Comparison of ENCODE assay signal across 20 cellular contexts in the genomic region with DNA sequence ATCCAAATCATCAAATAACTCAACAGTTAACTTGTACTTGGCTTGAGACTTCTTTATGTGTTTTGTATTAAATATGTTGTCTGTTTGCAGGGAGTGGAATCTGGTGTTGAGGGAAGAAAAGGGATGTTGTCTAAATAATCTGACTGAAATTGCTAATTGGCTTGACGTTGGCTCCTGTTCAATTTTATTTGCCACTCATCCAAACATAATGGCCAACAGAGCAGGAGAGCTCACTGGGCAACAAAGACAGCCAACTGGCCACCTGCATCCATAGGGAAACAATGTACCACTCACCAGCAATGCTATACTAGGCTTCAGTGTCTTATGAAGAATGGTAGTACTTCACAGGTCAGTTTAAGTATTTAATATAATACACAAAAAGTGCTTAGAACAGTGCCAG.
DNase-seq lines count a peak whose midpoint lies in the region; ATAC-seq and TF ChIP-seq lines count a peak whose summit lies in the region.
"Had no signal": no experiment of that assay in that cellular context is flagged by ENCODE, and none has a peak within 500 bp of the region (broad histone marks: within the 10 kb centered on the region; RNA-seq: fewer than 3 reads in every experiment).

No MANE protein-coding gene starts in this region.

- peaks cover 6% of the 10 kb centered on the region for H3K9me3 Mint-ChIP-seq in glutamatergic neuron (ENCODE audit: unreplicated experiment)
- H3K9me3 Mint-ChIP-seq: GM23338 had no signal

- no peak for ATAC-seq in GM19463 (IDR thresholded peaks at IDR 0.05; ENCODE audit: unreplicated experiment)
- ATAC-seq: A549, GM23338, HCT116, PC-3 had no signal

- peak; percentile 12 for DNase-seq in NCI-H345 (lab: John Stamatoyannopoulos, UW)
- no peak for DNase-seq in NCI-H345 treated with DMSO at 0.1 percent for 48 hours (lab: John Stamatoyannopoulos, UW; ENCODE audit: unreplicated experiment)
- DNase-seq in NCI-H774 (lab: John Stamatoyannopoulos, UW) = peak; percentile 11
- DNase-seq in glutamatergic neuron = no peak
- DNase-seq: Calu3; CD4-positive, alpha-beta memory T cell; NCI-H1105; NCI-H1694 treated with DMSO at 0.1 percent for 48 hours; NCI-H82; PC-3; RPMI8226; SHP77 treated with DMSO at 0.1 percent for 48 hours; SK-N-SH had no signal

- no peaks in the 10 kb centered on the region for H3K27me3 ChIP-seq in layer of hippocampus (ENCODE audit: control insufficient read depth, insufficient read depth, low read length)
- H3K27me3 ChIP-seq: BLaER1 had no signal

- H3K27me3 Mint-ChIP-seq in glutamatergic neuron (ENCODE audit: unreplicated experiment) = no peaks in the 10 kb centered on the region
- H3K27me3 Mint-ChIP-seq: CD4-positive, alpha-beta memory T cell had no signal

- peaks cover 5% of the 10 kb centered on the region for H3K36me3 Mint-ChIP-seq in glutamatergic neuron (ENCODE audit: unreplicated experiment)
- H3K36me3 Mint-ChIP-seq: CD4-positive, alpha-beta memory T cell had no signal

- no peak for TF ChIP-seq CTCF in glutamatergic neuron (IDR thresholded peaks at IDR 0.05; ENCODE audit: partially characterized antibody, unreplicated experiment)

- H3K4me3 Mint-ChIP-seq in glutamatergic neuron (ENCODE audit: unreplicated experiment) = no peak overlapping the region
- H3K4me3 Mint-ChIP-seq: CD4-positive, alpha-beta memory T cell; GM23338 had no signal

- peak overlapping the region; percentile 71 for H3K27ac ChIP-seq in layer of hippocampus (ENCODE audit: low read depth, low read length)
- peak overlapping the region; percentile 8 for H3K27ac ChIP-seq in temporal lobe (ENCODE audit: low read depth, low read length)
- H3K27ac ChIP-seq: A549, BLaER1 had no signal

- peaks cover 30% of the 10 kb centered on the region for H3K4me1 Mint-ChIP-seq in glutamatergic neuron (ENCODE audit: low read depth, unreplicated experiment)
- H3K4me1 Mint-ChIP-seq: CD4-positive, alpha-beta memory T cell had no signal

- H3K27ac Mint-ChIP-seq in glutamatergic neuron (ENCODE audit: unreplicated experiment) = no peak overlapping the region
- H3K27ac Mint-ChIP-seq: CD4-positive, alpha-beta memory T cell; GM23338 had no signal

Comparison
In these comparisons a context has a peak if more than half of its experiments do, and no peak if none do; other contexts are left out.
1. DNase-seq: peak in NCI-H345 (single experiment) and NCI-H774 (single experiment); none in NCI-H345 treated with DMSO at 0.1 percent for 48 hours (single experiment) and glutamatergic neuron (single experiment).